In genomic region chr10:20616918-20617801, GRCh38 we compare ENCODE assay signal across 16 cellular contexts.
DNase-seq lines count a peak whose midpoint lies in the region; ATAC-seq and TF ChIP-seq lines count a peak whose summit lies in the region.
"Had no signal": no experiment of that assay in that cellular context is flagged by ENCODE, and none has a peak within 500 bp of the region (broad histone marks: within the 10 kb centered on the region; RNA-seq: fewer than 3 reads in every experiment).

No MANE protein-coding gene starts in this region.

- in situ Hi-C loops in GM23248 (cut with MboI) = no loop called here

- H3K4me1 ChIP-seq in neutrophil (ENCODE audit: control insufficient read depth in 1 of 2, insufficient read depth in 1 of 2, low read depth in 1 of 2, low read length in 1 of 2) (peaks cover 18 to 22% of the 10 kb centered on the region in 2 experiments), uterus (no peaks in the 10 kb centered on the region), GM23248 (ENCODE audit: insufficient read depth) (no peaks in the 10 kb centered on the region)

- TF ChIP-seq POLR2A in uterus (IDR thresholded peaks at IDR 0.05) = no peak

- CTCF ChIA-PET in activated CD4-positive, alpha-beta T cell treated with anti-CD3 and anti-CD28 coated beads, Interleukin-2, amount 10 ng/mL, durations not matched to agents 7 days and 5 days (lab: Charles Lee) = no interaction called here

- DNase-seq in activated CD4-positive, alpha-beta T cell treated with anti-CD3 and anti-CD28 coated beads, Interleukin-2, amount 10 ng/mL, durations not matched to agents 7 days and 5 days = peak; percentile 14
- DNase-seq in activated CD4-positive, alpha-beta T cell treated with anti-CD3 and anti-CD28 coated beads for 48 hours = no peak
- peak; percentile 73 to 87 for DNase-seq in NOMO-1 (lab: John Stamatoyannopoulos, UW; ENCODE audit: unreplicated experiment in 2 of 2)
- peak; percentile 2 for DNase-seq in activated T-helper 1 cell treated with anti-CD3 and anti-CD28 coated beads, Interleukin-12 subunit alpha, Interleukin-12 subunit beta, Interleukin-2, Interleukin-4 antibody, amounts not matched to agents 30 ng/mL and 10 ng/mL and 1 ng/mL, durations not matched to agents 14 hours and 24 hours and 36 hours (ENCODE audit: low spot score)
- no peak for DNase-seq in uterus
- no peak for DNase-seq in GM23248
- DNase-seq: CD8-positive, alpha-beta T cell; glutamatergic neuron; kidney; NCI-H1694 treated with DMSO at 0.1 percent for 48 hours; NCI-H446 treated with DMSO at 0.1 percent for 48 hours had no signal

- no peaks in the 10 kb centered on the region for H3K79me2 ChIP-seq in GM23248 (ENCODE audit: insufficient read depth)

- peak overlapping the region; percentile 86 for H3K27ac ChIP-seq in neutrophil
- H3K27ac ChIP-seq in uterus = no peak overlapping the region
- H3K27ac ChIP-seq in GM23248 = no peak overlapping the region
- H3K27ac ChIP-seq: KMS-11 had no signal

- peak overlapping the region; percentile 71 for H3K27ac Mint-ChIP-seq in activated CD4-positive, alpha-beta T cell treated with anti-CD3 and anti-CD28 coated beads, Interleukin-2, amount 10 ng/mL, durations not matched to agents 7 days and 5 days
- H3K27ac Mint-ChIP-seq in activated T-helper 1 cell treated with anti-CD3 and anti-CD28 coated beads, Interleukin-12 subunit alpha, Interleukin-12 subunit beta, Interleukin-2, Interleukin-4 antibody, amounts not matched to agents 30 ng/mL and 10 ng/mL and 1 ng/mL, durations not matched to agents 14 hours and 24 hours and 36 hours = peak overlapping the region; percentile 5
- H3K27ac Mint-ChIP-seq: activated T-helper 17 cell treated with anti-CD3 and anti-CD28 coated beads, Interleukin-2, amount 50 U/mL, for 72 hours; CD8-positive, alpha-beta T cell had no signal

- no peaks in the 10 kb centered on the region for H3F3A ChIP-seq in GM23248 (ENCODE audit: insufficient read depth)

- no peaks in the 10 kb centered on the region for H4K20me1 ChIP-seq in GM23248 (ENCODE audit: insufficient read depth)

- no peak overlapping the region for H2AFZ ChIP-seq in GM23248

- intact Hi-C loops in activated T-helper 1 cell treated with anti-CD3 and anti-CD28 coated beads, Interleukin-12 subunit alpha, Interleukin-12 subunit beta, Interleukin-2, Interleukin-4 antibody, amounts not matched to agents 30 ng/mL and 10 ng/mL and 1 ng/mL, durations not matched to agents 14 hours and 24 hours and 36 hours (cut with micrococcal nuclease) = no loop called here
- intact Hi-C loops in uterus (cut with DNase I; ENCODE audit: low total_unique reads) = no loop called here

- POLR2A ChIA-PET in activated CD4-positive, alpha-beta T cell treated with anti-CD3 and anti-CD28 coated beads, Interleukin-2, amount 10 ng/mL, durations not matched to agents 7 days and 5 days (lab: Charles Lee) = no interaction called here

- no peaks in the 10 kb centered on the region for H3K27me3 Mint-ChIP-seq in activated CD4-positive, alpha-beta T cell treated with anti-CD3 and anti-CD28 coated beads, Interleukin-2, amount 10 ng/mL, durations not matched to agents 7 days and 5 days
- no peaks in the 10 kb centered on the region for H3K27me3 Mint-ChIP-seq in activated T-helper 1 cell treated with anti-CD3 and anti-CD28 coated beads, Interleukin-12 subunit alpha, Interleukin-12 subunit beta, Interleukin-2, Interleukin-4 antibody, amounts not matched to agents 30 ng/mL and 10 ng/mL and 1 ng/mL, durations not matched to agents 14 hours and 24 hours and 36 hours (ENCODE audit: insufficient read depth)
- H3K27me3 Mint-ChIP-seq: activated T-helper 17 cell treated with anti-CD3 and anti-CD28 coated beads, Interleukin-2, amount 50 U/mL, for 72 hours had no signal

- H3K36me3 ChIP-seq in neutrophil (no peaks in the 10 kb centered on the region), uterus (no peaks in the 10 kb centered on the region), GM23248 (ENCODE audit: low read depth) (no peaks in the 10 kb centered on the region)

- H3K27me3 ChIP-seq in neutrophil (no peaks in the 10 kb centered on the region), uterus (no peaks in the 10 kb centered on the region), GM23248 (replicated peaks; ENCODE audit: insufficient read depth) (no peaks in the 10 kb centered on the region)

- H3K4me3 Mint-ChIP-seq in activated CD4-positive, alpha-beta T cell treated with anti-CD3 and anti-CD28 coated beads, Interleukin-2, amount 10 ng/mL, durations not matched to agents 7 days and 5 days = peak overlapping the region; percentile 20
- peak overlapping the region; percentile 40 for H3K4me3 Mint-ChIP-seq in activated T-helper 1 cell treated with anti-CD3 and anti-CD28 coated beads, Interleukin-12 subunit alpha, Interleukin-12 subunit beta, Interleukin-2, Interleukin-4 antibody, amounts not matched to agents 30 ng/mL and 10 ng/mL and 1 ng/mL, durations not matched to agents 14 hours and 24 hours and 36 hours
- H3K4me3 Mint-ChIP-seq: activated T-helper 17 cell treated with anti-CD3 and anti-CD28 coated beads, Interleukin-2, amount 50 U/mL, for 72 hours; CD8-positive, alpha-beta T cell had no signal

- no peak overlapping the region for H3K9ac ChIP-seq in GM23248
- H3K9ac ChIP-seq: KMS-11 had no signal

- ATAC-seq in HG03442 (IDR thresholded peaks at IDR 0.05; ENCODE audit: unreplicated experiment) = no peak
- ATAC-seq: activated T-helper 17 cell treated with anti-CD3 and anti-CD28 coated beads, Interleukin-2, amount 50 U/mL, for 72 hours; Panc1 had no signal

- no peaks in the 10 kb centered on the region for H3K36me3 Mint-ChIP-seq in activated CD4-positive, alpha-beta T cell treated with anti-CD3 and anti-CD28 coated beads, Interleukin-2, amount 10 ng/mL, durations not matched to agents 7 days and 5 days (ENCODE audit: low read depth)
- H3K36me3 Mint-ChIP-seq in activated T-helper 1 cell treated with anti-CD3 and anti-CD28 coated beads, Interleukin-12 subunit alpha, Interleukin-12 subunit beta, Interleukin-2, Interleukin-4 antibody, amounts not matched to agents 30 ng/mL and 10 ng/mL and 1 ng/mL, durations not matched to agents 14 hours and 24 hours and 36 hours (ENCODE audit: low read depth) = no peaks in the 10 kb centered on the region
- H3K36me3 Mint-ChIP-seq: CD8-positive, alpha-beta T cell had no signal

- WGBS in GM23248 (ENCODE audit: low coverage in 1 of 2, low lambda C conversion rate in 2 of 2, missing lambda C conversion rate in 2 of 2), 2 experiments = 64 to 67% methylated on average over 12 of the region's 12 CpGs

- no peak overlapping the region for H3K4me2 ChIP-seq in GM23248 (ENCODE audit: unreplicated experiment)
- H3K4me2 ChIP-seq: KMS-11 had no signal

- H3K9me3 Mint-ChIP-seq in activated CD4-positive, alpha-beta T cell treated with anti-CD3 and anti-CD28 coated beads, Interleukin-2, amount 10 ng/mL, durations not matched to agents 7 days and 5 days = peaks cover 2% of the 10 kb centered on the region
- peaks cover 13% of the 10 kb centered on the region for H3K9me3 Mint-ChIP-seq in activated T-helper 1 cell treated with anti-CD3 and anti-CD28 coated beads, Interleukin-12 subunit alpha, Interleukin-12 subunit beta, Interleukin-2, Interleukin-4 antibody, amounts not matched to agents 30 ng/mL and 10 ng/mL and 1 ng/mL, durations not matched to agents 14 hours and 24 hours and 36 hours
- H3K9me3 Mint-ChIP-seq: activated T-helper 17 cell treated with anti-CD3 and anti-CD28 coated beads, Interleukin-2, amount 50 U/mL, for 72 hours; CD8-positive, alpha-beta T cell had no signal

- no peak for TF ChIP-seq CTCF in neutrophil (IDR thresholded peaks at IDR 0.05)
- no peak for TF ChIP-seq CTCF in uterus (IDR thresholded peaks at IDR 0.05)

- H3K4me1 Mint-ChIP-seq in activated CD4-positive, alpha-beta T cell treated with anti-CD3 and anti-CD28 coated beads, Interleukin-2, amount 10 ng/mL, durations not matched to agents 7 days and 5 days = peaks cover 14% of the 10 kb centered on the region
- H3K4me1 Mint-ChIP-seq in activated T-helper 1 cell treated with anti-CD3 and anti-CD28 coated beads, Interleukin-12 subunit alpha, Interleukin-12 subunit beta, Interleukin-2, Interleukin-4 antibody, amounts not matched to agents 30 ng/mL and 10 ng/mL and 1 ng/mL, durations not matched to agents 14 hours and 24 hours and 36 hours (ENCODE audit: low read depth) = no peaks in the 10 kb centered on the region
- H3K4me1 Mint-ChIP-seq: activated T-helper 17 cell treated with anti-CD3 and anti-CD28 coated beads, Interleukin-2, amount 50 U/mL, for 72 hours had no signal

- H3K9me3 ChIP-seq in neutrophil (no peaks in the 10 kb centered on the region), uterus (no peaks in the 10 kb centered on the region), GM23248 (ENCODE audit: low read depth) (no peaks in the 10 kb centered on the region)

- H3K4me3 ChIP-seq in neutrophil (ENCODE audit: low read depth in 1 of 2, low read length in 1 of 2) = peak overlapping the region; percentile 55 to 63
- H3K4me3 ChIP-seq in uterus = no peak overlapping the region
- H3K4me3 ChIP-seq in GM23248 = no peak overlapping the region

- no peaks in the 10 kb centered on the region for H3K9me2 ChIP-seq in GM23248 (ENCODE audit: insufficient read depth)

Comparison
In these comparisons a context has a peak if more than half of its experiments do, and no peak if none do; other contexts are left out.
1. DNase-seq: peak in activated CD4-positive, alpha-beta T cell treated with anti-CD3 and anti-CD28 coated beads, Interleukin-2, amount 10 ng/mL, durations not matched to agents 7 days and 5 days (single experiment), NOMO-1 (2 of 2) and activated T-helper 1 cell treated with anti-CD3 and anti-CD28 coated beads, Interleukin-12 subunit alpha, Interleukin-12 subunit beta, Interleukin-2, Interleukin-4 antibody, amounts not matched to agents 30 ng/mL and 10 ng/mL and 1 ng/mL, durations not matched to agents 14 hours and 24 hours and 36 hours (single experiment); none in activated CD4-positive, alpha-beta T cell treated with anti-CD3 and anti-CD28 coated beads for 48 hours (single experiment), uterus (0 of 2) and GM23248 (single experiment).
2. H3K4me3 ChIP-seq: peak in neutrophil (2 of 2); none in uterus (0 of 2) and GM23248 (single experiment).